14 cellular contexts compared by ENCODE assay signal in the genomic region with DNA sequence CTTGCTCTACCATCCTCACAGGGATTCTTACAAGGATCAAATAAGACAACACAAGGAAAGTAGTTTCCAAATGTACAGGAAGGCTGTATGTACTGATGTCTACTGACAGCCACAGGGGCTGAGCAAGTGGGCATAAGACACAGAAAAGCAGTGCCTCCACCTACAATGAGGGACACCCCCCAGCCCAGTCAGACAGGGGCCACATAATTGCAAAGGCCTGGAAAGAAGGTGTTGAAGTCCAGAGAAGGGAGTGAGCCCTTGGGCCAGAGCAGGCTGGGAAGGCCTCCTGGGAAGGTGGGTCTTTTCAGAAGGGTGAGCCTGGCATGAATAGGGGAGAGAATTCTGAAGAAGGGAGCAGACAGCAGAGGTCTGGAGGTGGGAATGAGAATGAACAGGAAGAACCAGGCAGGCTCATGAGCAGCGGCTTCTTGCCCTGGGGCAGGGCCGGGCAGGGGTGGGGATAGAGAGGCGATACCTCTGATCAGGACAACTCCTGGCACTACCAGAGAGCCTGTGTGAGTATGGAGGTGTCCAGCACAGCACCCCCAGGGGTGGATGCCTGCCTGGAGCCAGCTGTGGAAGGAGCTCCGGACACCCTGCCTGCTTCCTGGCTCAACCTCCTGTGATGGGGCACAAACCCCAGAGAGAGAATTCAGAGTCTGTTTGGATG. TPM values are rescaled to one million over a fixed set of nuclear protein-coding genes. Genes with fewer than 3 reads are reported as not detected.
DNase-seq lines count a peak whose midpoint lies in the region; ATAC-seq and TF ChIP-seq lines count a peak whose summit lies in the region.
"Had no signal": no experiment of that assay in that cellular context is flagged by ENCODE, and none has a peak within 500 bp of the region (broad histone marks: within the 10 kb centered on the region; RNA-seq: fewer than 3 reads in every experiment).

No MANE protein-coding gene starts in this region.

- CTCF ChIA-PET in activated CD8-positive, alpha-beta T cell treated with anti-CD3 and anti-CD28 coated beads, Interleukin-2, amount 10 ng/mL, durations not matched to agents 7 days and 5 days (lab: Charles Lee), result no interaction called here
- CTCF ChIA-PET in activated CD8-positive, alpha-beta T cell treated with anti-CD3 and anti-CD28 coated beads for 36 hours (lab: Charles Lee), result no interaction called here

- TF ChIP-seq POLR2A in heart left ventricle (IDR thresholded peaks at IDR 0.05) (no peak), upper lobe of left lung (IDR thresholded peaks at IDR 0.05) (no peak)

- H3K4me1 ChIP-seq in heart left ventricle, result peaks cover 25 to 96% (median 77%) of the 10 kb centered on the region in 12 donors
- H3K4me1 ChIP-seq in upper lobe of left lung, result peaks cover 35 to 53% (median 47%) of the 10 kb centered on the region in 4 donors
- H3K4me1 ChIP-seq in mesendoderm (ENCODE audit: control insufficient read depth, low read depth, low read length), result peaks cover 2% of the 10 kb centered on the region

- H3K27me3 Mint-ChIP-seq in activated CD8-positive, alpha-beta T cell treated with anti-CD3 and anti-CD28 coated beads, Interleukin-2, amount 10 ng/mL, durations not matched to agents 7 days and 5 days (ENCODE audit: low read depth), result no peaks in the 10 kb centered on the region
- no peaks in the 10 kb centered on the region for H3K27me3 Mint-ChIP-seq in activated CD8-positive, alpha-beta T cell treated with anti-CD3 and anti-CD28 coated beads for 36 hours
- H3K27me3 Mint-ChIP-seq: CD8-positive, alpha-beta memory T cell had no signal

- no peak overlapping the region for H3K23ac ChIP-seq in mesendoderm (ENCODE audit: low read length)

- no peaks in the 10 kb centered on the region for H3K36me3 Mint-ChIP-seq in activated CD8-positive, alpha-beta T cell treated with anti-CD3 and anti-CD28 coated beads, Interleukin-2, amount 10 ng/mL, durations not matched to agents 7 days and 5 days (ENCODE audit: low read depth)
- no peaks in the 10 kb centered on the region for H3K36me3 Mint-ChIP-seq in activated CD8-positive, alpha-beta T cell treated with anti-CD3 and anti-CD28 coated beads for 36 hours (ENCODE audit: low read depth)

- H3K27me3 ChIP-seq in heart left ventricle, result no peaks in the 10 kb centered on the region
- no peaks in the 10 kb centered on the region for H3K27me3 ChIP-seq in upper lobe of left lung
- no peaks in the 10 kb centered on the region for H3K27me3 ChIP-seq in mesendoderm (ENCODE audit: insufficient read depth, low read length, poor library complexity)

- no peak overlapping the region for H4K8ac ChIP-seq in mesendoderm (ENCODE audit: low read depth, low read length)

- TF ChIP-seq EP300 in upper lobe of left lung (IDR thresholded peaks at IDR 0.05), result no peak

- H3K4me1 Mint-ChIP-seq in activated CD8-positive, alpha-beta T cell treated with anti-CD3 and anti-CD28 coated beads, Interleukin-2, amount 10 ng/mL, durations not matched to agents 7 days and 5 days (ENCODE audit: low read depth), result no peaks in the 10 kb centered on the region
- no peaks in the 10 kb centered on the region for H3K4me1 Mint-ChIP-seq in activated CD8-positive, alpha-beta T cell treated with anti-CD3 and anti-CD28 coated beads for 36 hours (ENCODE audit: low read depth)
- H3K4me1 Mint-ChIP-seq: CD8-positive, alpha-beta memory T cell had no signal

- H3K27ac ChIP-seq in heart left ventricle (peak overlapping the region in 10 of 12 donors; percentile 24 to 99 (median 96)), upper lobe of left lung (peak overlapping the region; percentile 88 to 93 (median 92)), mesendoderm (ENCODE audit: low read depth, low read length) (no peak overlapping the region)

- H3K4me3 ChIP-seq in heart left ventricle (no peak overlapping the region), upper lobe of left lung (no peak overlapping the region), mesendoderm (ENCODE audit: low read length) (no peak overlapping the region)
- H3K4me3 ChIP-seq: mucosa of descending colon had no signal

- H3K4me3 Mint-ChIP-seq in activated CD8-positive, alpha-beta T cell treated with anti-CD3 and anti-CD28 coated beads, Interleukin-2, amount 10 ng/mL, durations not matched to agents 7 days and 5 days, result no peak overlapping the region
- no peak overlapping the region for H3K4me3 Mint-ChIP-seq in activated CD8-positive, alpha-beta T cell treated with anti-CD3 and anti-CD28 coated beads for 36 hours
- H3K4me3 Mint-ChIP-seq: CD8-positive, alpha-beta memory T cell had no signal

- H3K9me3 ChIP-seq in heart left ventricle (no peaks in the 10 kb centered on the region), upper lobe of left lung (no peaks in the 10 kb centered on the region)
- H3K9me3 ChIP-seq: mucosa of descending colon had no signal

- H2BK120ac ChIP-seq in mesendoderm (ENCODE audit: low read depth, low read length), result no peak overlapping the region

- H2BK5ac ChIP-seq in mesendoderm (ENCODE audit: low read length), result no peak overlapping the region

- H3K9me3 Mint-ChIP-seq in activated CD8-positive, alpha-beta T cell treated with anti-CD3 and anti-CD28 coated beads, Interleukin-2, amount 10 ng/mL, durations not matched to agents 7 days and 5 days (ENCODE audit: insufficient read depth), result no peaks in the 10 kb centered on the region
- no peaks in the 10 kb centered on the region for H3K9me3 Mint-ChIP-seq in activated CD8-positive, alpha-beta T cell treated with anti-CD3 and anti-CD28 coated beads for 36 hours
- H3K9me3 Mint-ChIP-seq: CD8-positive, alpha-beta memory T cell had no signal

- peaks cover 0 to 52% (median 37%) of the 10 kb centered on the region in 9 donors for H3K36me3 ChIP-seq in heart left ventricle
- peaks cover 23 to 55% (median 46%) of the 10 kb centered on the region in 4 donors for H3K36me3 ChIP-seq in upper lobe of left lung
- no peaks in the 10 kb centered on the region for H3K36me3 ChIP-seq in mesendoderm (ENCODE audit: control insufficient read depth, insufficient read depth, low read length)

- 83 to 93% (median 87%) methylated on average over 4 of the region's 4 CpGs for WGBS in heart left ventricle, 4 donors
- 79 to 97% methylated on average over 3 to 4 of the region's 4 CpGs for WGBS in upper lobe of left lung, 2 donors
- no CpG with 5 or more reads among the region's 4 CpGs for WGBS in mesendoderm (ENCODE audit: extremely low coverage, insufficient coverage, low lambda C conversion rate)

- H4K5ac ChIP-seq in mesendoderm (ENCODE audit: low read length), result no peak overlapping the region

- POLR2A ChIA-PET in activated CD8-positive, alpha-beta T cell treated with anti-CD3 and anti-CD28 coated beads, Interleukin-2, amount 10 ng/mL, durations not matched to agents 7 days and 5 days (lab: Charles Lee), result no interaction called here
- POLR2A ChIA-PET in activated CD8-positive, alpha-beta T cell treated with anti-CD3 and anti-CD28 coated beads for 36 hours (lab: Charles Lee), result no interaction called here

- TF ChIP-seq CTCF in activated CD8-positive, alpha-beta T cell treated with anti-CD3 and anti-CD28 coated beads for 36 hours (IDR thresholded peaks at IDR 0.05), result no peak
- TF ChIP-seq CTCF in heart left ventricle (IDR thresholded peaks at IDR 0.05) (no peak), upper lobe of left lung (IDR thresholded peaks at IDR 0.05) (no peak)

- DNase-seq in activated CD8-positive, alpha-beta T cell treated with anti-CD3 and anti-CD28 coated beads, Interleukin-2, amount 10 ng/mL, durations not matched to agents 7 days and 5 days, result no peak
- DNase-seq in activated CD8-positive, alpha-beta T cell treated with anti-CD3 and anti-CD28 coated beads for 36 hours, result no peak
- peak in 3 of 5 donors; percentile 17 to 44 (median 22) for DNase-seq in heart left ventricle
- peak; percentile 66 for DNase-seq in posterior vena cava (ENCODE audit: low spot score)
- DNase-seq in upper lobe of left lung, result no peak
- DNase-seq in mesendoderm, result no peak
- DNase-seq: 8988T; activated CD8-positive, alpha-beta memory T cell treated with anti-CD3 and anti-CD28 coated beads, Interleukin-2, amount 50 U/mL, for 48 hours; stimulated activated CD4-positive, alpha-beta T cell treated with anti-CD3 and anti-CD28 coated beads, Interleukin-1b, Interleukin-23, amount 100 ng/mL, for 48 hours; stimulated activated CD8-positive, alpha-beta memory T cell treated with anti-CD3 and anti-CD28 coated beads, Interleukin-4, amount 100 ng/mL, for 48 hours had no signal

- no peak overlapping the region for H2BK15ac ChIP-seq in mesendoderm (replicated peaks; ENCODE audit: low read depth)

- H3K4ac ChIP-seq in mesendoderm (ENCODE audit: low read depth, low read length), result no peak overlapping the region

- intact Hi-C loops in activated CD8-positive, alpha-beta T cell treated with anti-CD3 and anti-CD28 coated beads for 36 hours (cut with micrococcal nuclease), result no loop called here
- intact Hi-C loops in heart left ventricle (cut with DNase I), result loop anchor here in 3 of 10 donors (5.0 to 10.0 kb wide), 3 partner anchors 46 to 174 kb away; a partner anchor contains a TSS
- intact Hi-C loops in posterior vena cava (cut with DNase I), result no loop called here

- no peaks in the 10 kb centered on the region for H3K79me2 ChIP-seq in mesendoderm (ENCODE audit: control insufficient read depth, insufficient read depth, low read length)

- H3K4me2 ChIP-seq in mesendoderm (ENCODE audit: low read length), result no peak overlapping the region

- no peak overlapping the region for H3K18ac ChIP-seq in mesendoderm (ENCODE audit: low read length)

- no peak overlapping the region for H3K9ac ChIP-seq in mesendoderm (ENCODE audit: low read length)

- no peak for ATAC-seq in activated CD8-positive, alpha-beta T cell treated with anti-CD3 and anti-CD28 coated beads, Interleukin-2, amount 10 ng/mL, durations not matched to agents 7 days and 5 days
- no peak for ATAC-seq in activated CD8-positive, alpha-beta T cell treated with anti-CD3 and anti-CD28 coated beads for 36 hours
- ATAC-seq in heart left ventricle, result no peak
- ATAC-seq in upper lobe of left lung (ENCODE audit: low FRiP score in 2 of 2), result no peak
- no peak for ATAC-seq in HG03097 (IDR thresholded peaks at IDR 0.05; ENCODE audit: low FRiP score, unreplicated experiment)
- no peak for ATAC-seq in HG03442 (IDR thresholded peaks at IDR 0.05; ENCODE audit: unreplicated experiment)
- ATAC-seq: mucosa of descending colon had no signal

- H3K27ac Mint-ChIP-seq in activated CD8-positive, alpha-beta T cell treated with anti-CD3 and anti-CD28 coated beads, Interleukin-2, amount 10 ng/mL, durations not matched to agents 7 days and 5 days, result peak overlapping the region; percentile 8
- no peak overlapping the region for H3K27ac Mint-ChIP-seq in activated CD8-positive, alpha-beta T cell treated with anti-CD3 and anti-CD28 coated beads for 36 hours

- H3K56ac ChIP-seq in mesendoderm (ENCODE audit: low read length), result no peak overlapping the region

- no peak overlapping the region for H2AK5ac ChIP-seq in mesendoderm (ENCODE audit: low read length)

- H3K79me1 ChIP-seq in mesendoderm (ENCODE audit: low read length), result no peaks in the 10 kb centered on the region

RNA-seq across cellular contexts. Expression of a gene that starts 30.1 kb away (rescaled TPM):
- 10 to 100 TPM; 10.5 to 11.2 TPM for total RNA-seq in activated CD8-positive, alpha-beta T cell treated with anti-CD3 and anti-CD28 coated beads, Interleukin-2, amount 10 ng/mL, durations not matched to agents 7 days and 5 days
- 1 to 10 TPM; 6.5 to 7.9 TPM for total RNA-seq in activated CD8-positive, alpha-beta T cell treated with anti-CD3 and anti-CD28 coated beads for 36 hours
- total RNA-seq in heart left ventricle (10 to 100 TPM; 12.7 to 23.7 (median 17.9) TPM), posterior vena cava (10 to 100 TPM; 37.1 to 41.8 TPM), upper lobe of left lung (10 to 100 TPM; 41.0 to 45.8 (median 42.7) TPM)
- 10 to 100 TPM; 21.0 to 23.7 TPM for polyA plus RNA-seq in heart left ventricle
- polyA plus RNA-seq in mesendoderm (2013, experiment 1 of 2), result 4.5 TPM
- polyA plus RNA-seq in mesendoderm (2013, experiment 2 of 2), result 5.0 TPM

RNA-seq across cellular contexts. Expression of a gene that starts 46.1 kb away (rescaled TPM):
- not detected for total RNA-seq in activated CD8-positive, alpha-beta T cell treated with anti-CD3 and anti-CD28 coated beads, Interleukin-2, amount 10 ng/mL, durations not matched to agents 7 days and 5 days
- total RNA-seq in activated CD8-positive, alpha-beta T cell treated with anti-CD3 and anti-CD28 coated beads for 36 hours, result not detected
- total RNA-seq in heart left ventricle (1 to 10 TPM in 2 of 9 donors, under 1 TPM in 7; 0.14 to 1.6 (median 0.56) TPM), posterior vena cava (1 to 10 TPM; 3.6 to 3.8 TPM), upper lobe of left lung (1 to 10 TPM in 1 of 6 donors, under 1 TPM in 5; under 0.01 to 1.8 (median 0.44) TPM)
- polyA plus RNA-seq in heart left ventricle, result under 1 TPM; 0.22 to 0.30 TPM
- 0.03 TPM for polyA plus RNA-seq in mesendoderm (2013, experiment 1 of 2)
- polyA plus RNA-seq in mesendoderm (2013, experiment 2 of 2), result 0.01 TPM
- total RNA-seq: CD8-positive, alpha-beta memory T cell had no signal

Comparison
In these comparisons a context has a peak if more than half of its experiments do, and no peak if none do; other contexts are left out.
1. DNase-seq: peak in heart left ventricle (3 of 5) and posterior vena cava (single experiment); none in activated CD8-positive, alpha-beta T cell treated with anti-CD3 and anti-CD28 coated beads, Interleukin-2, amount 10 ng/mL, durations not matched to agents 7 days and 5 days (single experiment), activated CD8-positive, alpha-beta T cell treated with anti-CD3 and anti-CD28 coated beads for 36 hours (single experiment), upper lobe of left lung (0 of 2) and mesendoderm (single experiment).